8 cellular contexts compared by ENCODE assay signal in the genomic region with DNA sequence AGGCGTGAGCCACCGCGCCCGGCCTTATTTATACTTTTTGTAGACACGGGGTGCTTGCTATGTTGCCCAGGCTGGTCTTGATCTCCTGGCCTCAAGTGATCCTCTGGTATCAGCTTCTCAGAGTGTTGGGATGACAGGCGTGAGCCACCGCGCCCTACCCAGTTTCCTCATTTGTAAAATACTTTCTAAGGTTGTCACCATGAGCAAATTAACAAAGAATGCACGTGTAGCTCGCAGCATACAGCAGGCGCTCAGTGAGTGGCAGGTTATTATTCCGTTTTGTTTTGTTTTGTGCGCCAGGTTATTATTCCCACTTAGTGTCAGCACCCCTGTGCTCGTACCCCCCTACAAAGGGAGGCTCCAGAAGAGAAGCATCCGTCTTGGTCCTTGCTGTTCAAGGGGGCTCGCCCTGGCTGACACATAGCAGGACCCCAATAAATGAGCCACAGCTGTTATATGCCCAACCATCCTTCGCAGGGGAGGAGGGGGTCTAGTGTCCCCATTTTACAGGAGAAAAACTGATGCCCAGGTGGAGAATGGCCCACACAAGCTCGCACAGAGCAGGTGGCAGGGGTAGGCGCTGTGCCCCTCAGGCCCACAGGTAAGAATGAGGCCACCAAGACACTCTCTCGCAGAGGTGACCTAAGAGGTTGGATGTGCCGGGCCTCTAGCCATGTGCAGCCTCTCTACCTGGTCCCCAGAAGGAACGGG. TPM values are rescaled to one million over a fixed set of nuclear protein-coding genes. Genes with fewer than 3 reads are reported as not detected.
DNase-seq lines count a peak whose midpoint lies in the region; ATAC-seq and TF ChIP-seq lines count a peak whose summit lies in the region.

No MANE protein-coding gene starts in this region.

- peak overlapping the region; percentile 88 for H3K4me2 ChIP-seq in SU-DHL-6 (ENCODE audit: low read depth, low read length, poor library complexity, severe bottlenecking)
- H3K4me2 ChIP-seq in skeletal muscle satellite cell (ENCODE audit: low read length): peak overlapping the region; percentile 98

- in situ Hi-C loops in KBM-7 (cut with MboI; ENCODE audit: low pct_unique_long_range_greater_than_20kb, low sequenced_read_pairs): no loop called here

- ATAC-seq in HG03108 (IDR thresholded peaks at IDR 0.05; ENCODE audit: unreplicated experiment): no peak

- peak overlapping the region; percentile 74 for H3K27ac Mint-ChIP-seq in T-helper 1 cell treated with Interleukin-12 subunit alpha and Interleukin-12 subunit beta and Interleukin-4 antibody, amounts not matched to agents 30 μg/mL and 1 μg/mL, for 36 hours

- peak overlapping the region; percentile 79 for H3K9ac ChIP-seq in SU-DHL-6 (ENCODE audit: low read length)
- H3K9ac ChIP-seq in skeletal muscle satellite cell (ENCODE audit: low read depth, low read length): no peak overlapping the region

- peaks cover 16% of the 10 kb centered on the region for H3K36me3 Mint-ChIP-seq in T-helper 1 cell treated with Interleukin-12 subunit alpha and Interleukin-12 subunit beta and Interleukin-4 antibody, amounts not matched to agents 30 μg/mL and 1 μg/mL, for 36 hours (ENCODE audit: low read depth)

- H2AFZ ChIP-seq in SU-DHL-6 (ENCODE audit: low read depth, low read length, severe bottlenecking): peak overlapping the region; percentile 44

- no peaks in the 10 kb centered on the region for H3K27me3 Mint-ChIP-seq in T-helper 1 cell treated with Interleukin-12 subunit alpha and Interleukin-12 subunit beta and Interleukin-4 antibody, amounts not matched to agents 30 μg/mL and 1 μg/mL, for 36 hours (ENCODE audit: low read depth)

- H3F3A ChIP-seq in SU-DHL-6 (ENCODE audit: insufficient read depth): peaks cover 6% of the 10 kb centered on the region; the same call in 1 of the 2 replicates

- no peaks in the 10 kb centered on the region for H3K9me2 ChIP-seq in SU-DHL-6 (replicated peaks; ENCODE audit: insufficient read depth, low read length)

- peak overlapping the region; percentile 62 for H3K27ac ChIP-seq in SU-DHL-6 (ENCODE audit: low read depth, low read length)

- peaks cover 38% of the 10 kb centered on the region for H3K4me1 ChIP-seq in skeletal muscle satellite cell (ENCODE audit: control insufficient read depth, insufficient read depth, low read length)

- H3K36me3 ChIP-seq in SU-DHL-6 (ENCODE audit: low read length) (no peaks in the 10 kb centered on the region), skeletal muscle satellite cell (ENCODE audit: insufficient read depth, low read length) (peaks cover 39% of the 10 kb centered on the region)

- peaks cover 30% of the 10 kb centered on the region for H3K4me1 Mint-ChIP-seq in T-helper 1 cell treated with Interleukin-12 subunit alpha and Interleukin-12 subunit beta and Interleukin-4 antibody, amounts not matched to agents 30 μg/mL and 1 μg/mL, for 36 hours (ENCODE audit: low read depth)

- H3K79me2 ChIP-seq in SU-DHL-6 (ENCODE audit: insufficient read depth, low read length): peaks cover 14% of the 10 kb centered on the region; the same call in 1 of the 2 replicates

- H3K4me3 Mint-ChIP-seq in T-helper 1 cell treated with Interleukin-12 subunit alpha and Interleukin-12 subunit beta and Interleukin-4 antibody, amounts not matched to agents 30 μg/mL and 1 μg/mL, for 36 hours: peak overlapping the region; percentile 76

- peak overlapping the region; percentile 84 for H3K4me3 ChIP-seq in SU-DHL-6 (ENCODE audit: insufficient read depth, low read length, poor library complexity, severe bottlenecking)
- H3K4me3 ChIP-seq in fibroblast of the aortic adventitia (ENCODE audit: low read depth, low read length): peak overlapping the region; percentile 42
- H3K4me3 ChIP-seq in skeletal muscle satellite cell (ENCODE audit: low read length): peak overlapping the region; percentile 95

- H3K9me3 ChIP-seq in SU-DHL-6 (ENCODE audit: insufficient read depth, low read length): no peaks in the 10 kb centered on the region
- H3K9me3 ChIP-seq in skeletal muscle satellite cell (replicated peaks; ENCODE audit: low read length): no peaks in the 10 kb centered on the region

- no peak for DNase-seq in T-helper 1 cell
- no peak for DNase-seq in fibroblast of the aortic adventitia (ENCODE audit: low read depth)
- DNase-seq in KBM-7: no peak
- no peak for DNase-seq in activated gamma-delta T cell treated with Interleukin-2 at 50 U/mL for 16 hours

- H4K20me1 ChIP-seq in SU-DHL-6 (ENCODE audit: low read depth, low read length): no peaks in the 10 kb centered on the region

- no peaks in the 10 kb centered on the region for H3K27me3 ChIP-seq in SU-DHL-6 (ENCODE audit: low read length)
- H3K27me3 ChIP-seq in skeletal muscle satellite cell (ENCODE audit: control insufficient read depth, insufficient read depth, low read length): no peaks in the 10 kb centered on the region

- TF ChIP-seq CTCF in SU-DHL-6 (IDR thresholded peaks at IDR 0.05; ENCODE audit: insufficient read depth, low read length, poor library complexity, severe bottlenecking): no peak
- TF ChIP-seq CTCF in fibroblast of the aortic adventitia (IDR thresholded peaks at IDR 0.05; ENCODE audit: insufficient read depth, low read length): no peak

- H3K9me3 Mint-ChIP-seq in T-helper 1 cell treated with Interleukin-12 subunit alpha and Interleukin-12 subunit beta and Interleukin-4 antibody, amounts not matched to agents 30 μg/mL and 1 μg/mL, for 36 hours: no peaks in the 10 kb centered on the region

RNA-seq across cellular contexts. Expression of a gene that starts 0.7 kb away (rescaled TPM):
- total RNA-seq in fibroblast of the aortic adventitia (ENCODE audit: low replicate concordance): 13.2 and 27.6 TPM in 2 replicates
- 8.6 and 10.9 TPM in 2 replicates for total RNA-seq in skeletal muscle satellite cell (2012; rRNA removed)

RNA-seq across cellular contexts. Expression of a gene that starts 1.2 kb away (rescaled TPM):
- total RNA-seq in fibroblast of the aortic adventitia (ENCODE audit: low replicate concordance): 214 and 305 TPM in 2 replicates
- 226 and 257 TPM in 2 replicates for total RNA-seq in skeletal muscle satellite cell (2012; rRNA removed)

RNA-seq across cellular contexts. Expression of a gene that starts 34.3 kb away (rescaled TPM):
- 23.3 and 40.7 TPM in 2 replicates for total RNA-seq in fibroblast of the aortic adventitia (ENCODE audit: low replicate concordance)
- 46.3 and 48.9 TPM in 2 replicates for total RNA-seq in skeletal muscle satellite cell (2012; rRNA removed)

RNA-seq across cellular contexts. Expression of a gene that starts 55.0 kb away (rescaled TPM):
- total RNA-seq in fibroblast of the aortic adventitia (ENCODE audit: low replicate concordance): 50.0 and 213 TPM in 2 replicates
- total RNA-seq in skeletal muscle satellite cell (2012; rRNA removed): 36.2 and 45.7 TPM in 2 replicates

RNA-seq across cellular contexts. Expression of a gene that starts 55.3 kb away (rescaled TPM):
- total RNA-seq in fibroblast of the aortic adventitia (ENCODE audit: low replicate concordance): 9.2 and 17.3 TPM in 2 replicates
- total RNA-seq in skeletal muscle satellite cell (2012; rRNA removed): 13.3 and 14.7 TPM in 2 replicates

Comparison
In these comparisons a context has a peak if more than half of its experiments do, and no peak if none do; other contexts are left out.
1. H3K4me3 ChIP-seq: peak in every context shown above with its lines; median percentile 95 in skeletal muscle satellite cell; 84 in SU-DHL-6; 42 in fibroblast of the aortic adventitia.